14 cellular contexts compared by ENCODE assay signal in the genomic region with DNA sequence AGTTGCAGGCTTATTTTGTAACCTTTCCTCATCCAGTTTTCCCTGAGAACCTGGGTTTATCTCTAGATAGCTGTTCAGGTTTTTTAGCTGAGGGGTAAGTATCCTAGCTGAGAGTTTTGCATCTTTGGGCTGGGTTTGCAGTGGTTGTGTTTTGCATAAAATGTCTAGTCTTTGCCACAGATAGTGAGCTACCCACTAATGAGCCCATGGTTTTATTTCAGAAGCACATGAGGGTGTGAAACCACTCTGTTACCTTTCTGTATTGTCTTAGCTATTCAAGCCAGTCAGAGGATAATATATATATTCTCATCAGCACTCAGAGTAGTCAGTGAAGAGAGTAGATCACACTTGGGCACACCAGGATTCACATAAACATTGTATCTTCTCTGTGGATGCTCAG.
DNase-seq lines count a peak whose midpoint lies in the region; ATAC-seq and TF ChIP-seq lines count a peak whose summit lies in the region.
"Had no signal": no experiment of that assay in that cellular context is flagged by ENCODE, and none has a peak within 500 bp of the region (broad histone marks: within the 10 kb centered on the region; RNA-seq: fewer than 3 reads in every experiment).

No MANE protein-coding gene starts in this region.

- H3K9ac ChIP-seq in MM.1S (ENCODE audit: low read length): no peak overlapping the region

- no peaks in the 10 kb centered on the region for H3K79me2 ChIP-seq in MM.1S (ENCODE audit: low read length)

- peak overlapping the region; percentile 60; the same call in 1 of the 2 replicates for H3K27ac ChIP-seq in MM.1S (ENCODE audit: low read length)
- H3K27ac ChIP-seq: prostate gland, stomach had no signal

- TF ChIP-seq CTCF in GM20000 (IDR thresholded peaks at IDR 0.05; ENCODE audit: extremely low read depth, missing control alignments) (no peak), MM.1S (IDR thresholded peaks at IDR 0.05; ENCODE audit: low read length) (no peak)

- H3K4me2 ChIP-seq in MM.1S (ENCODE audit: low read depth, low read length): peak overlapping the region; percentile 53

- 0 out of 2 replicates have a peak, but pooled peaks cover 4% of the 10 kb centered on the region for H3F3A ChIP-seq in MM.1S (ENCODE audit: insufficient read depth, low read length)

- DNase-seq in GM20000 (ENCODE audit: low spot score) (peak; percentile 16), MM.1S (peak; percentile 55), DMS153 treated with DMSO at 0.1 percent for 48 hours (lab: John Stamatoyannopoulos, UW; ENCODE audit: unreplicated experiment) (no peak), NCI-H524 treated with DMSO at 0.1 percent for 48 hours (lab: John Stamatoyannopoulos, UW) (no peak), NCI-H2081 treated with DMSO at 0.1 percent for 48 hours (lab: John Stamatoyannopoulos, UW) (no peak), DMS53 treated with DMSO at 0.1 percent for 48 hours (lab: John Stamatoyannopoulos, UW; ENCODE audit: unreplicated experiment) (no peak)
- DNase-seq: activated B cell treated with CpG ODN at 0.5 μM for 24 hours; activated T-cell treated with anti-CD3 and anti-CD28 coated beads, Interleukin-2, amount 50 U/mL, for 4 hours; C1 segment of cervical spinal cord; mucosa of descending colon; stomach had no signal

- H3K9me2 ChIP-seq in MM.1S (replicated peaks; ENCODE audit: insufficient read depth, low read length): no peaks in the 10 kb centered on the region

- no peak overlapping the region for H3K4me3 ChIP-seq in MM.1S (ENCODE audit: low read length)
- H3K4me3 ChIP-seq: mucosa of descending colon, prostate gland, stomach had no signal

- H3K4me1 ChIP-seq in MM.1S (ENCODE audit: low read length): peaks cover 22% of the 10 kb centered on the region
- H3K4me1 ChIP-seq: prostate gland had no signal

- H3K27me3 ChIP-seq in MM.1S (replicated peaks; ENCODE audit: insufficient read depth, low read length): no peaks in the 10 kb centered on the region
- H3K27me3 ChIP-seq: stomach had no signal

- H3K36me3 ChIP-seq in MM.1S (replicated peaks; ENCODE audit: insufficient read depth, low read length): no peaks in the 10 kb centered on the region
- H3K36me3 ChIP-seq: prostate gland had no signal

- no peaks in the 10 kb centered on the region for H3K9me3 ChIP-seq in MM.1S (replicated peaks; ENCODE audit: insufficient read depth, low read length)
- H3K9me3 ChIP-seq: prostate gland had no signal

- H4K20me1 ChIP-seq in MM.1S (ENCODE audit: insufficient read depth, low read length): no peaks in the 10 kb centered on the region

- no peak overlapping the region for H2AFZ ChIP-seq in MM.1S (ENCODE audit: low read length)

- peak; percentile 87 for ATAC-seq in GM18861 (IDR thresholded peaks at IDR 0.05; ENCODE audit: unreplicated experiment)
- ATAC-seq in HG02981 (IDR thresholded peaks at IDR 0.05; ENCODE audit: unreplicated experiment): peak; percentile 90
- ATAC-seq: mucosa of descending colon had no signal

Comparison
In these comparisons a context has a peak if more than half of its experiments do, and no peak if none do; other contexts are left out.
1. DNase-seq: peak in GM20000 (single experiment) and MM.1S (single experiment); none in DMS153 treated with DMSO at 0.1 percent for 48 hours (single experiment), NCI-H524 treated with DMSO at 0.1 percent for 48 hours (single experiment), NCI-H2081 treated with DMSO at 0.1 percent for 48 hours (single experiment) and DMS53 treated with DMSO at 0.1 percent for 48 hours (single experiment).